1 cellular context compared by ENCODE assay signal in genomic region chr7:484365-485101, GRCh38.
TF ChIP-seq lines count a peak whose summit lies in the region.

No MANE protein-coding gene starts in this region.

TF ChIP-seq in H1, 55 proteins besides CTCF, POLR2A, EP300 and RAD21:
- TF ChIP-seq SP2 (IDR thresholded peaks at IDR 0.05; ENCODE audit: low read length) (no peak), SUZ12 (IDR thresholded peaks at IDR 0.05; ENCODE audit: low read length) (no peak), CBX5 (IDR thresholded peaks at IDR 0.05; ENCODE audit: low read depth, low read length) (no peak), MAFK (IDR thresholded peaks at IDR 0.05; ENCODE audit: low read depth, low read length) (no peak), E2F6 (IDR thresholded peaks at IDR 0.05) (no peak), ATF3 (IDR thresholded peaks at IDR 0.05; ENCODE audit: insufficient read depth, low read depth, low read length) (no peak), EGR1 (IDR thresholded peaks at IDR 0.05; ENCODE audit: borderline replicate concordance, low read depth, low read length) (no peak), SP1 (IDR thresholded peaks at IDR 0.05; ENCODE audit: low read depth, low read length) (no peak), YY1 (IDR thresholded peaks at IDR 0.05; ENCODE audit: low read depth, low read length) (no peak), CHD2 (IDR thresholded peaks at IDR 0.05; ENCODE audit: low read length) (no peak), TCF12 (IDR thresholded peaks at IDR 0.05; ENCODE audit: low read depth, low read length) (no peak), CHD7 (IDR thresholded peaks at IDR 0.05; ENCODE audit: insufficient replicate concordance, low read length) (no peak), RBBP5 (IDR thresholded peaks at IDR 0.05; ENCODE audit: borderline replicate concordance, low read depth, low read length) (no peak), HDAC6 (IDR thresholded peaks at IDR 0.05; ENCODE audit: low read depth, low read length) (no peak)
